Comparison of ENCODE assay signal across 24 cellular contexts in the genomic region with DNA sequence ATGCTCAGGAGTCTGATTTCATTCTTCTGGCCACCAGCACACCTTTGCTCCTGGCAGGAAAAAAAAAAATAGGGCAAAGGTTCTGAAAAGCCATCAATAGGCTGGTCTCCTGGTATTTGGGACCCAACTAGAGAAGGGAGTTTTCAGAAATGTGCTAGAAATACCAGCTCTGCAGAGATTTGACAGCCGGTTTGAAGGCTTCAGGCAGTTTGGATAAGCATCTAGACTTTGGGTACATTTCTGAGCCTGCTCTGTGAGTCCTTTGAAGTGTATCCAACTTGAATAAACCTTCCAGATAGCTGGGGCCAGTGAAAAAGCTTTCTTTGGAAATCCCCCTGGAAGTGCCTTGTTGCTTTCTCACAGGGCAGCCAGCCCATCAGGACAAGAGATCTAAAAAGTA. TPM values are rescaled to one million over a fixed set of nuclear protein-coding genes. Genes with fewer than 3 reads are reported as not detected.
DNase-seq lines count a peak whose midpoint lies in the region; ATAC-seq and TF ChIP-seq lines count a peak whose summit lies in the region.
"Had no signal": no experiment of that assay in that cellular context is flagged by ENCODE, and none has a peak within 500 bp of the region (broad histone marks: within the 10 kb centered on the region; RNA-seq: fewer than 3 reads in every experiment).

No MANE protein-coding gene starts in this region.

- H3K4me1 ChIP-seq in osteoblast (ENCODE audit: insufficient read depth, low read length) = peaks cover 52% of the 10 kb centered on the region
- peaks cover 58% of the 10 kb centered on the region for H3K4me1 ChIP-seq in suprapubic skin
- H3K4me1 ChIP-seq: HAP-1 had no signal

- no peak overlapping the region for H3K4me2 ChIP-seq in osteoblast (ENCODE audit: insufficient read depth, low read length)

- TF ChIP-seq POLR2A in suprapubic skin (IDR thresholded peaks at IDR 0.05) (no peak), erythroblast (IDR thresholded peaks at IDR 0.05; ENCODE audit: low read length) (no peak)

- H3K27ac Mint-ChIP-seq in chondrocyte (ENCODE audit: unreplicated experiment) = peak overlapping the region; percentile 82
- H3K27ac Mint-ChIP-seq: activated CD4-positive, alpha-beta T cell treated with anti-CD3 and anti-CD28 coated beads for 36 hours; naive thymus-derived CD8-positive, alpha-beta T cell; stimulated activated naive B cell treated with anti-CD40 and anti-IgM and Interleukin-4, amounts not matched to agents 10 μg/mL and 1 μg/mL and 100 μg/mL, for 72 hours; T-helper 17 cell had no signal

- H4K20me1 ChIP-seq in osteoblast (ENCODE audit: insufficient read depth, low read length) = no peaks in the 10 kb centered on the region

- TF ChIP-seq CTCF in chondrocyte (IDR thresholded peaks at IDR 0.05) (no peak), osteoblast (IDR thresholded peaks at IDR 0.05; ENCODE audit: extremely low read depth, low read depth, low read length) (no peak), suprapubic skin (IDR thresholded peaks at IDR 0.05) (no peak)

- no peak for ATAC-seq in HG02852 (IDR thresholded peaks at IDR 0.05; ENCODE audit: unreplicated experiment)
- ATAC-seq: activated CD4-positive, alpha-beta T cell treated with anti-CD3 and anti-CD28 coated beads for 36 hours; left colon; naive thymus-derived CD8-positive, alpha-beta T cell; stimulated activated naive B cell treated with anti-CD40 and anti-IgM and Interleukin-4, amounts not matched to agents 10 μg/mL and 1 μg/mL and 100 μg/mL, for 72 hours; T-helper 17 cell had no signal

- H3K36me3 ChIP-seq in osteoblast (ENCODE audit: insufficient read depth, low read length) = peaks cover 55% of the 10 kb centered on the region
- peaks cover 13% of the 10 kb centered on the region for H3K36me3 ChIP-seq in suprapubic skin
- H3K36me3 ChIP-seq: HAP-1 had no signal

- H3K27me3 Mint-ChIP-seq in chondrocyte (ENCODE audit: low read depth) = no peaks in the 10 kb centered on the region
- H3K27me3 Mint-ChIP-seq: activated CD4-positive, alpha-beta T cell treated with anti-CD3 and anti-CD28 coated beads for 36 hours had no signal

- DNase-seq in RPMI7951 (ENCODE audit: low read depth) (peak; percentile 49), chondrocyte (ENCODE audit: low spot score) (no peak), osteoblast (ENCODE audit: insufficient read length, low spot score, missing footprints) (peak; percentile 72), suprapubic skin (ENCODE audit: low spot score in 2 of 2) (no peak), occipital lobe (lab: John Stamatoyannopoulos, UW) (no peak), erythroblast (lab: John Stamatoyannopoulos, UW) (no peak)
- DNase-seq: activated CD4-positive, alpha-beta T cell treated with anti-CD3 and anti-CD28 coated beads for 36 hours; activated CD8-positive, alpha-beta memory T cell treated with anti-CD3 and anti-CD28 coated beads for 24 hours; activated naive CD4-positive, alpha-beta T cell treated with Interleukin-2 at 50 U/mL for 16 hours; activated T-cell treated with anti-CD3 and anti-CD28 coated beads, Interleukin-2, amount 50 U/mL, for 1 hour; left colon; midbrain; naive thymus-derived CD8-positive, alpha-beta T cell; NCI-H1694; NCI-H526; stimulated activated CD4-positive, alpha-beta T cell treated with anti-CD3 and anti-CD28 coated beads, Interleukin-2, amount 100 ng/mL, for 48 hours; stimulated activated naive B cell treated with anti-CD40 and anti-IgM and Interleukin-4, amounts not matched to agents 10 μg/mL and 1 μg/mL and 100 μg/mL, for 72 hours; T-helper 17 cell had no signal

- no peak overlapping the region for H3K4me3 ChIP-seq in osteoblast (ENCODE audit: insufficient read depth, low read length)
- H3K4me3 ChIP-seq in suprapubic skin = no peak overlapping the region
- H3K4me3 ChIP-seq: HAP-1 had no signal

- H3K9me3 Mint-ChIP-seq in chondrocyte (ENCODE audit: low read depth) = no peaks in the 10 kb centered on the region
- H3K9me3 Mint-ChIP-seq: naive thymus-derived CD8-positive, alpha-beta T cell; stimulated activated naive B cell treated with anti-CD40 and anti-IgM and Interleukin-4, amounts not matched to agents 10 μg/mL and 1 μg/mL and 100 μg/mL, for 72 hours had no signal

- H3K4me3 Mint-ChIP-seq in chondrocyte (ENCODE audit: unreplicated experiment) = no peak overlapping the region
- H3K4me3 Mint-ChIP-seq: activated CD4-positive, alpha-beta T cell treated with anti-CD3 and anti-CD28 coated beads for 36 hours; naive thymus-derived CD8-positive, alpha-beta T cell; stimulated activated naive B cell treated with anti-CD40 and anti-IgM and Interleukin-4, amounts not matched to agents 10 μg/mL and 1 μg/mL and 100 μg/mL, for 72 hours; T-helper 17 cell had no signal

- H3K36me3 Mint-ChIP-seq in chondrocyte (ENCODE audit: low read depth) = peaks cover 18% of the 10 kb centered on the region
- H3K36me3 Mint-ChIP-seq: naive thymus-derived CD8-positive, alpha-beta T cell had no signal

- H3K27me3 ChIP-seq in osteoblast (ENCODE audit: insufficient read depth, low read length) (no peaks in the 10 kb centered on the region), suprapubic skin (no peaks in the 10 kb centered on the region)

- TF ChIP-seq EP300 in suprapubic skin (IDR thresholded peaks at IDR 0.05) = no peak

- no peak overlapping the region for H2AFZ ChIP-seq in osteoblast (ENCODE audit: low read length)

- H3K9me3 ChIP-seq in osteoblast (ENCODE audit: low read depth, low read length) (no peaks in the 10 kb centered on the region), suprapubic skin (no peaks in the 10 kb centered on the region)
- H3K9me3 ChIP-seq: HAP-1 had no signal

- H3K27ac ChIP-seq in osteoblast (ENCODE audit: low read depth, low read length) (no peak overlapping the region), suprapubic skin (peak overlapping the region; percentile 39)
- H3K27ac ChIP-seq: HL-60 had no signal

- H3K4me1 Mint-ChIP-seq in chondrocyte (ENCODE audit: low read depth) = peaks cover 66% of the 10 kb centered on the region

- WGBS in suprapubic skin = 5% methylated on average over 1 of the region's 1 CpG

- peaks cover 1% of the 10 kb centered on the region for H3K79me2 ChIP-seq in osteoblast (ENCODE audit: insufficient read depth, low read length)

RNA-seq across cellular contexts. Expression of a gene that starts 6.3 kb away (rescaled TPM):
- 114 and 146 TPM in 2 replicates for total RNA-seq in RPMI7951 (2014; rRNA removed; shearing (Covaris generic))
- 48.6 to 53.0 TPM (median 52.0 TPM) in 3 replicates for total RNA-seq in chondrocyte
- 75.7 and 86.5 TPM in 2 replicates for total RNA-seq in osteoblast
- 100 to 1,000 TPM in 3 of 4 donors, 10 to 100 TPM in 1; 97.9 to 117 (median 103) TPM for total RNA-seq in suprapubic skin
- total RNA-seq in occipital lobe = 53.5 TPM

RNA-seq across cellular contexts. Expression of a gene that starts 33.5 kb away (rescaled TPM):
- not detected in 2 replicates for total RNA-seq in RPMI7951 (2014; rRNA removed; shearing (Covaris generic))
- 0.21 to 0.45 TPM in 2 of 3 replicates, not detected in the other for total RNA-seq in chondrocyte
- total RNA-seq in osteoblast = not detected in 2 replicates
- total RNA-seq in suprapubic skin = not detected
- total RNA-seq in occipital lobe = 1.1 TPM
- total RNA-seq: activated CD4-positive, alpha-beta T cell treated with anti-CD3 and anti-CD28 coated beads for 36 hours; cardiac septum; Daoy; LHCN-M2; naive thymus-derived CD8-positive, alpha-beta T cell; T-helper 17 cell had no signal

RNA-seq across cellular contexts. Expression of a gene that starts 52.8 kb away (rescaled TPM):
- 6.9 and 7.1 TPM in 2 replicates for total RNA-seq in RPMI7951 (2014; rRNA removed; shearing (Covaris generic))
- total RNA-seq in chondrocyte (230 to 272 TPM (median 262 TPM) in 3 replicates), osteoblast (158 and 197 TPM in 2 replicates), suprapubic skin (100 to 1,000 TPM in 2 of 4 donors, 10 to 100 TPM in 2; 41.6 to 188 (median 93.1) TPM), occipital lobe (5.8 TPM)
- total RNA-seq: naive thymus-derived CD8-positive, alpha-beta T cell; T-helper 17 cell had no signal

Comparison
In these comparisons a context has a peak if more than half of its experiments do, and no peak if none do; other contexts are left out.
1. DNase-seq: peak in RPMI7951 (single experiment) and osteoblast (single experiment); none in chondrocyte (single experiment), suprapubic skin (0 of 2), occipital lobe (single experiment) and erythroblast (0 of 2).